In genomic region chr22:21009208-21009607, GRCh38 we compare ENCODE assay signal across 7 cellular contexts. TPM values are rescaled to one million over a fixed set of nuclear protein-coding genes. Genes with fewer than 3 reads are reported as not detected.
"Had no signal": no experiment of that assay in that cellular context is flagged by ENCODE, and none has a peak within 500 bp of the region (broad histone marks: within the 10 kb centered on the region; RNA-seq: fewer than 3 reads in every experiment).

No MANE protein-coding gene starts in this region.

RNA-seq across cellular contexts. Expression of gene P2RX6, which starts 5.8 kb away (rescaled TPM):
- total RNA-seq: GM23338 had no signal
- polyA plus RNA-seq: GM23338, IgD-negative memory B cell had no signal

RNA-seq across cellular contexts. Expression of gene SLC7A4, which starts 23.2 kb away (rescaled TPM):
- total RNA-seq: H4, H7, HepG2, HT1080 had no signal
- polyA plus RNA-seq: HepG2, IgD-negative memory B cell had no signal

RNA-seq across cellular contexts. Expression of gene LRRC74B, which starts 36.5 kb away (rescaled TPM):
- total RNA-seq: GM23338, H4, H7, HepG2, HFFc6, HT1080 had no signal
- polyA plus RNA-seq: GM23338, HepG2, IgD-negative memory B cell had no signal
